Comparison of ENCODE assay signal across 1 cellular context in genomic region chr2:112584134-112584890, GRCh38.
A peak's percentile ranks its signal among the peaks of the same experiment; 100 is the strongest.
TF ChIP-seq lines count a peak whose summit lies in the region.

TSS of gene CHCHD5 (plus strand) at chr2:112584609. CDS start at chr2:112584648, 39 bp downstream.

TF ChIP-seq in neural cell, 6 proteins besides CTCF, POLR2A, EP300 and RAD21 (continued from another document):
- TF ChIP-seq REST (IDR thresholded peaks at IDR 0.05; ENCODE audit: borderline replicate concordance): no peak
- TF ChIP-seq SMC3 (conservative IDR thresholded peaks at IDR 0.05; ENCODE audit: poor library complexity): peak; percentile 32
- no peak for TF ChIP-seq EZH2 (IDR thresholded peaks at IDR 0.05; ENCODE audit: borderline replicate concordance, insufficient read depth, low read length, poor library complexity, severe bottlenecking)
- TF ChIP-seq POLR2AphosphoS5 (IDR thresholded peaks at IDR 0.05): peak; percentile 83
- peak; percentile 87 for TF ChIP-seq TAF1 (IDR thresholded peaks at IDR 0.05; ENCODE audit: low read depth)
